In the genomic region with DNA sequence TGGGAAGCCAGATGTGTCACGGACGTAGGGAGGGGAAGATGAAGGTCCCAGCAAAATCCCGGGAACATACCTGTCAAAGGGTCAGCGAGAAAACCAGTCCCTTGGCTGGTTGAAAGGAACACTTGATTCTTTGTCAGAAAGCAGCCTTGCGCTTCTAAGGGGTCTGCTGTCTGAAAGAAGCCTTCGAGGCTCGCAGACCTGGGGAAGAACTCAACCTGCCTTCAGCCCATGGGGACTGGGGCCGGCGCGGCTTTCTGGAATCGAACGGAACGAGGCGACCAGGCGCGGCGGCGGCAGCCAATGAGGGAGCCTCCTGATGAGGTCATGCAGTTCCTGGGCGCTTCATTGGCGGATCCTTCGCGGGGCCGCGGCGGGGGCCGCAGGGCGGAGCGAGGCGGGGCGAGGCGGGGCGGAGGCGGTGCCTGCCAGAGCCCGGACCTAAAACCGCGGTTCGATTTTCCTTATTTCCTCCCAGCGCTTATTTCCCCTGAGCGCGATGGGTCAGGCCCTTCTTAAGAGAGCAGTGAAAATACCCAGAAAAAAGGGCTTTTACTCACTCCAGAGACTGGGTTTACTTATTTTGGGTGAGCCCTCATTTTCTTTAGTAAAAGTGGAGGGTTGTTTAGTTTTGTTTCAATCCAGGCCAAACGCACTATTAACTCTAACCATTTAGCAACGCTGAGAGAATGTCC, we compare ENCODE assay signal across 1 cellular context.
TF ChIP-seq lines count a peak whose summit lies in the region.

No MANE protein-coding gene starts in this region.

TF ChIP-seq in HepG2, 621 proteins besides CTCF, POLR2A, EP300 and RAD21 (continued from another document and continues in another):
- TF ChIP-seq, protein P1, sequence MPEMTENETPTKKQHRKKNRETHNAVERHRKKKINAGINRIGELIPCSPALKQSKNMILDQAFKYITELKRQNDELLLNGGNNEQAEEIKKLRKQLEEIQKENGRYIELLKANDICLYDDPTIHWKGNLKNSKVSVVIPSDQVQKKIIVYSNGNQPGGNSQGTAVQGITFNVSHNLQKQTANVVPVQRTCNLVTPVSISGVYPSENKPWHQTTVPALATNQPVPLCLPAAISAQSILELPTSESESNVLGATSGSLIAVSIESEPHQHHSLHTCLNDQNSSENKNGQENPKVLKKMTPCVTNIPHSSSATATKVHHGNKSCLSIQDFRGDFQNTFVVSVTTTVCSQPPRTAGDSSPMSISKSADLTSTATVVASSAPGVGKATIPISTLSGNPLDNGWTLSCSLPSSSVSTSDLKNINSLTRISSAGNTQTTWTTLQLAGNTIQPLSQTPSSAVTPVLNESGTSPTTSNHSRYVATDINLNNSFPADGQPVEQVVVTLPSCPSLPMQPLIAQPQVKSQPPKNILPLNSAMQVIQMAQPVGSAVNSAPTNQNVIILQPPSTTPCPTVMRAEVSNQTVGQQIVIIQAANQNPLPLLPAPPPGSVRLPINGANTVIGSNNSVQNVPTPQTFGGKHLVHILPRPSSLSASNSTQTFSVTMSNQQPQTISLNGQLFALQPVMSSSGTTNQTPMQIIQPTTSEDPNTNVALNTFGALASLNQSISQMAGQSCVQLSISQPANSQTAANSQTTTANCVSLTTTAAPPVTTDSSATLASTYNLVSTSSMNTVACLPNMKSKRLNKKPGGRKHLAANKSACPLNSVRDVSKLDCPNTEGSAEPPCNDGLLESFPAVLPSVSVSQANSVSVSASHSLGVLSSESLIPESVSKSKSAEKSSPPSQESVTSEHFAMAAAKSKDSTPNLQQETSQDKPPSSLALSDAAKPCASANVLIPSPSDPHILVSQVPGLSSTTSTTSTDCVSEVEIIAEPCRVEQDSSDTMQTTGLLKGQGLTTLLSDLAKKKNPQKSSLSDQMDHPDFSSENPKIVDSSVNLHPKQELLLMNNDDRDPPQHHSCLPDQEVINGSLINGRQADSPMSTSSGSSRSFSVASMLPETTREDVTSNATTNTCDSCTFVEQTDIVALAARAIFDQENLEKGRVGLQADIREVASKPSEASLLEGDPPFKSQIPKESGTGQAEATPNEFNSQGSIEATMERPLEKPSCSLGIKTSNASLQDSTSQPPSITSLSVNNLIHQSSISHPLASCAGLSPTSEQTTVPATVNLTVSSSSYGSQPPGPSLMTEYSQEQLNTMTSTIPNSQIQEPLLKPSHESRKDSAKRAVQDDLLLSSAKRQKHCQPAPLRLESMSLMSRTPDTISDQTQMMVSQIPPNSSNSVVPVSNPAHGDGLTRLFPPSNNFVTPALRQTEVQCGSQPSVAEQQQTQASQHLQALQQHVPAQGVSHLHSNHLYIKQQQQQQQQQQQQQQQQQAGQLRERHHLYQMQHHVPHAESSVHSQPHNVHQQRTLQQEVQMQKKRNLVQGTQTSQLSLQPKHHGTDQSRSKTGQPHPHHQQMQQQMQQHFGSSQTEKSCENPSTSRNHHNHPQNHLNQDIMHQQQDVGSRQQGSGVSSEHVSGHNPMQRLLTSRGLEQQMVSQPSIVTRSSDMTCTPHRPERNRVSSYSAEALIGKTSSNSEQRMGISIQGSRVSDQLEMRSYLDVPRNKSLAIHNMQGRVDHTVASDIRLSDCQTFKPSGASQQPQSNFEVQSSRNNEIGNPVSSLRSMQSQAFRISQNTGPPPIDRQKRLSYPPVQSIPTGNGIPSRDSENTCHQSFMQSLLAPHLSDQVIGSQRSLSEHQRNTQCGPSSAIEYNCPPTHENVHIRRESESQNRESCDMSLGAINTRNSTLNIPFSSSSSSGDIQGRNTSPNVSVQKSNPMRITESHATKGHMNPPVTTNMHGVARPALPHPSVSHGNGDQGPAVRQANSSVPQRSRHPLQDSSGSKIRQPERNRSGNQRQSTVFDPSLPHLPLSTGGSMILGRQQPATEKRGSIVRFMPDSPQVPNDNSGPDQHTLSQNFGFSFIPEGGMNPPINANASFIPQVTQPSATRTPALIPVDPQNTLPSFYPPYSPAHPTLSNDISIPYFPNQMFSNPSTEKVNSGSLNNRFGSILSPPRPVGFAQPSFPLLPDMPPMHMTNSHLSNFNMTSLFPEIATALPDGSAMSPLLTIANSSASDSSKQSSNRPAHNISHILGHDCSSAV (CRISPR knock-in tag; IDR thresholded peaks at IDR 0.05; ENCODE audit: borderline replicate concordance), result no peak
- no peak for TF ChIP-seq ZNF629 (CRISPR knock-in tag; conservative IDR thresholded peaks at IDR 0.05)
- TF ChIP-seq SPEN (CRISPR knock-in tag; IDR thresholded peaks at IDR 0.05; ENCODE audit: low read depth), result 0 out of 2 replicates have a peak, but pooled peaks have one; percentile 18
- TF ChIP-seq ZNF235 (CRISPR knock-in tag; IDR thresholded peaks at IDR 0.05; ENCODE audit: borderline replicate concordance), result no peak
- TF ChIP-seq, protein P2, sequence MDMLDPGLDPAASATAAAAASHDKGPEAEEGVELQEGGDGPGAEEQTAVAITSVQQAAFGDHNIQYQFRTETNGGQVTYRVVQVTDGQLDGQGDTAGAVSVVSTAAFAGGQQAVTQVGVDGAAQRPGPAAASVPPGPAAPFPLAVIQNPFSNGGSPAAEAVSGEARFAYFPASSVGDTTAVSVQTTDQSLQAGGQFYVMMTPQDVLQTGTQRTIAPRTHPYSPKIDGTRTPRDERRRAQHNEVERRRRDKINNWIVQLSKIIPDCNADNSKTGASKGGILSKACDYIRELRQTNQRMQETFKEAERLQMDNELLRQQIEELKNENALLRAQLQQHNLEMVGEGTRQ (IDR thresholded peaks at IDR 0.05; ENCODE audit: low read depth, low read length), result no peak
- TF ChIP-seq, protein P2 (CRISPR knock-in tag; IDR thresholded peaks at IDR 0.05; ENCODE audit: borderline replicate concordance), result no peak
- TF ChIP-seq, protein P3, sequence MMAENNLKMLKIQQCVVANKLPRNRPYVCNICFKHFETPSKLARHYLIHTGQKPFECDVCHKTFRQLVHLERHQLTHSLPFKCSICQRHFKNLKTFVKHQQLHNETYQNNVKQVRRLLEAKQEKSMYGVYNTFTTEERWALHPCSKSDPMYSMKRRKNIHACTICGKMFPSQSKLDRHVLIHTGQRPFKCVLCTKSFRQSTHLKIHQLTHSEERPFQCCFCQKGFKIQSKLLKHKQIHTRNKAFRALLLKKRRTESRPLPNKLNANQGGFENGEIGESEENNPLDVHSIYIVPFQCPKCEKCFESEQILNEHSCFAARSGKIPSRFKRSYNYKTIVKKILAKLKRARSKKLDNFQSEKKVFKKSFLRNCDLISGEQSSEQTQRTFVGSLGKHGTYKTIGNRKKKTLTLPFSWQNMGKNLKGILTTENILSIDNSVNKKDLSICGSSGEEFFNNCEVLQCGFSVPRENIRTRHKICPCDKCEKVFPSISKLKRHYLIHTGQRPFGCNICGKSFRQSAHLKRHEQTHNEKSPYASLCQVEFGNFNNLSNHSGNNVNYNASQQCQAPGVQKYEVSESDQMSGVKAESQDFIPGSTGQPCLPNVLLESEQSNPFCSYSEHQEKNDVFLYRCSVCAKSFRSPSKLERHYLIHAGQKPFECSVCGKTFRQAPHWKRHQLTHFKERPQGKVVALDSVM (CRISPR knock-in tag; IDR thresholded peaks at IDR 0.05), result no peak
- TF ChIP-seq ZNF3 (CRISPR knock-in tag; IDR thresholded peaks at IDR 0.05), result no peak
- no peak for TF ChIP-seq FOXA3 (CRISPR knock-in tag; IDR thresholded peaks at IDR 0.05)
- TF ChIP-seq RORA (CRISPR knock-in tag; IDR thresholded peaks at IDR 0.05), result no peak
- no peak for TF ChIP-seq ZNF441 (CRISPR knock-in tag; IDR thresholded peaks at IDR 0.05; ENCODE audit: borderline replicate concordance)
- TF ChIP-seq MTF2 (CRISPR knock-in tag; IDR thresholded peaks at IDR 0.05; ENCODE audit: borderline replicate concordance), result no peak
- TF ChIP-seq, protein P4, sequence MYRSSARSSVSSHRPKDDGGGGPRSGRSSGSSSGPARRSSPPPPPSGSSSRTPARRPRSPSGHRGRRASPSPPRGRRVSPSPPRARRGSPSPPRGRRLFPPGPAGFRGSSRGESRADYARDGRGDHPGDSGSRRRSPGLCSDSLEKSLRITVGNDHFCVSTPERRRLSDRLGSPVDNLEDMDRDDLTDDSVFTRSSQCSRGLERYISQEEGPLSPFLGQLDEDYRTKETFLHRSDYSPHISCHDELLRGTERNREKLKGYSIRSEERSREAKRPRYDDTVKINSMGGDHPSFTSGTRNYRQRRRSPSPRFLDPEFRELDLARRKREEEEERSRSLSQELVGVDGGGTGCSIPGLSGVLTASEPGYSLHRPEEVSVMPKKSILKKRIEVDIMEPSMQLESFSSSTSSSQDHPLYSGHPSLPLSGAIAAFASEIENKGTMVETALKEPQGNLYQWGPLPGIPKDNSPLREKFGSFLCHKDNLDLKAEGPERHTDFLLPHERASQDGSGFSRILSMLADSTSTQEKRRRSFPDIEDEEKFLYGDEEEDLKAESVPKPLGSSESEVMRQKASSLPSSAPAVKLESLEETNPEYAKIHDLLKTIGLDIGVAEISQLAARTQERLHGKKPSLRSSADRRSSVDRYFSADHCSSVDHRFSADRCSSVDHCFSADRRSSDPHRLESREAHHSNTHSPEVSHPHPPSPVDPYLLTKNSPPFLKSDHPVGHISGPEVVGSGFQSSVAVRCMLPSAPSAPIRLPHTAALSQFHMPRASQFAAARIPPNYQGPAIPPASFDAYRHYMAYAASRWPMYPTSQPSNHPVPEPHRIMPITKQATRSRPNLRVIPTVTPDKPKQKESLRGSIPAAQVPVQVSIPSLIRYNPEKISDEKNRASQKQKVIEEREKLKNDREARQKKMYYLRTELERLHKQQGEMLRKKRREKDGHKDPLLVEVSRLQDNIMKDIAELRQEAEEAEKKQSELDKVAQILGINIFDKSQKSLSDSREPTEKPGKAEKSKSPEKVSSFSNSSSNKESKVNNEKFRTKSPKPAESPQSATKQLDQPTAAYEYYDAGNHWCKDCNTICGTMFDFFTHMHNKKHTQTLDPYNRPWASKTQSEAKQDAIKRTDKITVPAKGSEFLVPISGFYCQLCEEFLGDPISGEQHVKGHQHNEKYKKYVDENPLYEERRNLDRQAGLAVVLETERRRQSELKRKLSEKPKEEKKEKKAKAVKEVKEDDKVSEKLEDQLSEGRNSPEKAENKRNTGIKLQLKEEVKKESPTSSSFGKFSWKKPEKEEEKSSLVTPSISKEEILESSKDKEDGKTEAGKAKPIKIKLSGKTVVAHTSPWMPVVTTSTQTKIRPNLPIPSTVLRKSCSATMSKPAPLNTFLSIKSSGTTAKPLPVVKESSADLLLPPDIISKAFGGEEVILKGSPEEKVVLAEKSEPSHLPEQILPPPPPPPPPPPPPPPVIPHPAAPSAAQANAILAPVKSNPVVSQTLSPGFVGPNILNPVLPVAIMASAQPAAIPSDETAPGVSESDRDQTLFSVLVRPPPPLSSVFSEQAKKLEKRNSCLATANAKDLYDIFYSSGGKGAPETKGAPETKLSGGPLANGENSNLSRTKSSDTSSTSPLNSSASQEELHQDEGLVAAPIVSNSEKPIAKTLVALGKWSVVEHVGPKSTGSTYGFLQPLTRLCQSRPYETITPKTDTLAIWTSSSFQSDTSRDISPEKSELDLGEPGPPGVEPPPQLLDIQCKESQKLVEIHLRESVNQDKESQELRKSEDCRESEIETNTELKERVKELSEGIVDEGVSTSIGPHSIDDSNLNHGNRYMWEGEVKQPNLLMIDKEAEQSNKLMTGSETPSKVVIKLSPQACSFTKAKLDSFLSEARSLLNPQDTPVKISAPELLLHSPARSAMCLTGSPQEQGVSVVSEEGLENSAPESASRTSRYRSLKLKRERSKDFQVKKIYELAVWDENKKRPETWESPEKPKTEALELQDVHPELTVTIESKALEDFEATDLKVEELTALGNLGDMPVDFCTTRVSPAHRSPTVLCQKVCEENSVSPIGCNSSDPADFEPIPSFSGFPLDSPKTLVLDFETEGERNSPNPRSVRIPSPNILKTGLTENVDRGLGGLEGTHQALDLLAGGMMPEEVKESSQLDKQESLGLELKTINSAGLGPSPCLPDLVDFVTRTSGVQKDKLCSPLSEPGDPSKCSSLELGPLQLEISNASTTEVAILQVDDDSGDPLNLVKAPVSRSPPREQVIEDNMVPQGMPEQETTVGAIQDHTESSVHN (CRISPR knock-in tag; IDR thresholded peaks at IDR 0.05), result no peak
- TF ChIP-seq MIXL1 (CRISPR knock-in tag; IDR thresholded peaks at IDR 0.05), result no peak
- TF ChIP-seq, protein P5, sequence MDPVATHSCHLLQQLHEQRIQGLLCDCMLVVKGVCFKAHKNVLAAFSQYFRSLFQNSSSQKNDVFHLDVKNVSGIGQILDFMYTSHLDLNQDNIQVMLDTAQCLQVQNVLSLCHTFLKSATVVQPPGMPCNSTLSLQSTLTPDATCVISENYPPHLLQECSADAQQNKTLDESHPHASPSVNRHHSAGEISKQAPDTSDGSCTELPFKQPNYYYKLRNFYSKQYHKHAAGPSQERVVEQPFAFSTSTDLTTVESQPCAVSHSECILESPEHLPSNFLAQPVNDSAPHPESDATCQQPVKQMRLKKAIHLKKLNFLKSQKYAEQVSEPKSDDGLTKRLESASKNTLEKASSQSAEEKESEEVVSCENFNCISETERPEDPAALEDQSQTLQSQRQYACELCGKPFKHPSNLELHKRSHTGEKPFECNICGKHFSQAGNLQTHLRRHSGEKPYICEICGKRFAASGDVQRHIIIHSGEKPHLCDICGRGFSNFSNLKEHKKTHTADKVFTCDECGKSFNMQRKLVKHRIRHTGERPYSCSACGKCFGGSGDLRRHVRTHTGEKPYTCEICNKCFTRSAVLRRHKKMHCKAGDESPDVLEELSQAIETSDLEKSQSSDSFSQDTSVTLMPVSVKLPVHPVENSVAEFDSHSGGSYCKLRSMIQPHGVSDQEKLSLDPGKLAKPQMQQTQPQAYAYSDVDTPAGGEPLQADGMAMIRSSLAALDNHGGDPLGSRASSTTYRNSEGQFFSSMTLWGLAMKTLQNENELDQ (CRISPR knock-in tag; IDR thresholded peaks at IDR 0.05; ENCODE audit: borderline replicate concordance), result no peak
- no peak for TF ChIP-seq ZNF33B (CRISPR knock-in tag; IDR thresholded peaks at IDR 0.05)
- TF ChIP-seq, protein P6, sequence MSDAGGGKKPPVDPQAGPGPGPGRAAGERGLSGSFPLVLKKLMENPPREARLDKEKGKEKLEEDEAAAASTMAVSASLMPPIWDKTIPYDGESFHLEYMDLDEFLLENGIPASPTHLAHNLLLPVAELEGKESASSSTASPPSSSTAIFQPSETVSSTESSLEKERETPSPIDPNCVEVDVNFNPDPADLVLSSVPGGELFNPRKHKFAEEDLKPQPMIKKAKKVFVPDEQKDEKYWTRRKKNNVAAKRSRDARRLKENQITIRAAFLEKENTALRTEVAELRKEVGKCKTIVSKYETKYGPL (CRISPR knock-in tag; IDR thresholded peaks at IDR 0.05), result no peak
- peak; percentile 88 for TF ChIP-seq ATF7 (IDR thresholded peaks at IDR 0.05)
- TF ChIP-seq ATF7 (CRISPR knock-in tag; IDR thresholded peaks at IDR 0.05), result peak; percentile 100
- TF ChIP-seq RXRA (CRISPR knock-in tag; IDR thresholded peaks at IDR 0.05), result no peak
- no peak for TF ChIP-seq SNAI1 (CRISPR knock-in tag; IDR thresholded peaks at IDR 0.05; ENCODE audit: borderline replicate concordance)
- TF ChIP-seq ZBTB1 (CRISPR knock-in tag; IDR thresholded peaks at IDR 0.05; ENCODE audit: borderline replicate concordance), result no peak
- TF ChIP-seq, protein P7, sequence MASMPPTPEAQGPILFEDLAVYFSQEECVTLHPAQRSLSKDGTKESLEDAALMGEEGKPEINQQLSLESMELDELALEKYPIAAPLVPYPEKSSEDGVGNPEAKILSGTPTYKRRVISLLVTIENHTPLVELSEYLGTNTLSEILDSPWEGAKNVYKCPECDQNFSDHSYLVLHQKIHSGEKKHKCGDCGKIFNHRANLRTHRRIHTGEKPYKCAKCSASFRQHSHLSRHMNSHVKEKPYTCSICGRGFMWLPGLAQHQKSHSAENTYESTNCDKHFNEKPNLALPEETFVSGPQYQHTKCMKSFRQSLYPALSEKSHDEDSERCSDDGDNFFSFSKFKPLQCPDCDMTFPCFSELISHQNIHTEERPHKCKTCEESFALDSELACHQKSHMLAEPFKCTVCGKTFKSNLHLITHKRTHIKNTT (CRISPR knock-in tag; IDR thresholded peaks at IDR 0.05), result no peak
- TF ChIP-seq SRSF1 (optimal IDR thresholded peaks at IDR 0.05; ENCODE audit: low read depth, low read length), result no peak
- TF ChIP-seq IKZF1 (IDR thresholded peaks at IDR 0.05), result no peak
